Comparison of ENCODE assay signal across 20 cellular contexts in genomic region chr10:3393958-3394357, GRCh38.
"Had no signal": no experiment of that assay in that cellular context is flagged by ENCODE, and none has a peak within 500 bp of the region (broad histone marks: within the 10 kb centered on the region; RNA-seq: fewer than 3 reads in every experiment).

No MANE protein-coding gene starts in this region.

- DNase-seq: activated naive CD4-positive, alpha-beta T cell; activated T-cell treated with anti-CD3 and anti-CD28 coated beads, Interleukin-2, amount 50 U/mL, for 1 hour; brain microvascular endothelial cell; caudate nucleus; dermis blood vessel endothelial cell; effector CD8-positive, alpha-beta T cell; heart right ventricle; left ventricle myocardium inferior; midbrain; stimulated activated CD4-positive, alpha-beta T cell treated with anti-CD3 and anti-CD28 coated beads, Interleukin-12 subunit alpha, Interleukin-12 subunit beta, amount 100 ng/mL, for 4 hours; stimulated activated naive CD8-positive, alpha-beta T cell treated with anti-CD3 and anti-CD28 coated beads, Interleukin-15, amount 100 ng/mL, for 72 hours; T-helper 1 cell; tibial artery had no signal

- H3K4me3 Mint-ChIP-seq: activated naive CD8-positive, alpha-beta T cell; activated T-helper 17 cell treated with anti-CD3 and anti-CD28 coated beads, Interleukin-2, amount 50 U/mL, for 72 hours; natural killer cell treated with Interleukin-12 subunit alpha and Interleukin-12 subunit beta and Interleukin-15 and Interleukin-18, amount 100 ng/mL, for 72 hours; stimulated activated naive CD8-positive, alpha-beta T cell treated with anti-CD3 and anti-CD28 coated beads, Interleukin-15, amount 100 ng/mL, for 72 hours had no signal

- H3K4me1 Mint-ChIP-seq: stimulated activated naive CD8-positive, alpha-beta T cell treated with anti-CD3 and anti-CD28 coated beads, Interleukin-15, amount 100 ng/mL, for 72 hours had no signal

- H3K36me3 ChIP-seq: brain microvascular endothelial cell, gastroesophageal sphincter, heart right ventricle, left ventricle myocardium inferior, right atrium auricular region, tibial artery had no signal

- FAIRE-seq: urothelium cell line had no signal

- H3K4me1 ChIP-seq: right atrium auricular region had no signal

- H3K36me3 Mint-ChIP-seq: activated naive CD8-positive, alpha-beta T cell; natural killer cell treated with Interleukin-12 subunit alpha and Interleukin-12 subunit beta and Interleukin-15 and Interleukin-18, amount 100 ng/mL, for 72 hours had no signal

- H3K4me3 ChIP-seq: gastroesophageal sphincter, heart right ventricle, left ventricle myocardium inferior, right atrium auricular region, tibial artery had no signal

- H3K27ac ChIP-seq: brain microvascular endothelial cell, gastroesophageal sphincter, left ventricle myocardium inferior, right atrium auricular region, tibial artery had no signal

- H3K9me3 Mint-ChIP-seq: activated T-helper 17 cell treated with anti-CD3 and anti-CD28 coated beads, Interleukin-2, amount 50 U/mL, for 72 hours; natural killer cell treated with Interleukin-12 subunit alpha and Interleukin-12 subunit beta and Interleukin-15 and Interleukin-18, amount 100 ng/mL, for 72 hours had no signal

- H3K9me3 ChIP-seq: tibial artery had no signal

- H3K27me3 ChIP-seq: brain microvascular endothelial cell, gastroesophageal sphincter, heart right ventricle, right atrium auricular region, tibial artery had no signal

- H3K27ac Mint-ChIP-seq: activated naive CD8-positive, alpha-beta T cell; activated T-helper 17 cell treated with anti-CD3 and anti-CD28 coated beads, Interleukin-2, amount 50 U/mL, for 72 hours; natural killer cell treated with Interleukin-12 subunit alpha and Interleukin-12 subunit beta and Interleukin-15 and Interleukin-18, amount 100 ng/mL, for 72 hours; progenitor cell of endocrine pancreas; stimulated activated naive CD8-positive, alpha-beta T cell treated with anti-CD3 and anti-CD28 coated beads, Interleukin-15, amount 100 ng/mL, for 72 hours had no signal

- ATAC-seq: activated T-helper 17 cell treated with anti-CD3 and anti-CD28 coated beads, Interleukin-2, amount 50 U/mL, for 72 hours; gastroesophageal sphincter; heart right ventricle; natural killer cell treated with Interleukin-12 subunit alpha and Interleukin-12 subunit beta and Interleukin-15 and Interleukin-18, amount 100 ng/mL, for 72 hours; stimulated activated naive CD8-positive, alpha-beta T cell treated with anti-CD3 and anti-CD28 coated beads, Interleukin-15, amount 100 ng/mL, for 72 hours had no signal
